16 cellular contexts compared by ENCODE assay signal in the genomic region with DNA sequence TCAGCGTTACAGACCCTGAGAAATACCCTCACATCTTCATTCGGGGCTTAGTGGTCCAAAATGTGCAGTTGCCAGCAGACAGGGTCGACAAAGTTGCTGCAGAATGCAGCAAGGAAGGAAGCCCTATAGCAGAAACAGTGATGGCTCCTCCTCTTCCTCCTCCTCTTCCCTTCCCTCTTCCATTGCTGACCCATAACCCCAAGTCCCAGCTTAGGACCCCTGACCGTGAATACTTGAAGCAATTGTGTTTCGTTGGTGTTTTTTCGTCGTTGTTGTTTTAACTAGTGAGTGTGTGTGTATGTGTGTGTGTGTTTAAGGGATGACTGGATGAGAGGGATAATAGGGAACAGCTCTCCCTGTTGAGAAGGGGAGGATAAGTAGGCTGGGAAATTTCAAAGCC.
DNase-seq lines count a peak whose midpoint lies in the region; FAIRE-seq and TF ChIP-seq lines count a peak whose summit lies in the region.
"Had no signal": no experiment of that assay in that cellular context is flagged by ENCODE, and none has a peak within 500 bp of the region (broad histone marks: within the 10 kb centered on the region; RNA-seq: fewer than 3 reads in every experiment).

No MANE protein-coding gene starts in this region.

- H2AFZ ChIP-seq in astrocyte (ENCODE audit: low read depth, low read length) (no peak overlapping the region), neural progenitor cell (replicated peaks) (no peak overlapping the region)

- peaks cover 12% of the 10 kb centered on the region for H3F3A ChIP-seq in neural progenitor cell (ENCODE audit: low read depth)

- 71 to 80% methylated on average over 6 to 7 of the region's 7 CpGs for WGBS in endodermal cell (ENCODE audit: insufficient coverage in 1 of 2, insufficient read length in 1 of 2), 2 experiments

- H3K36me3 Mint-ChIP-seq in astrocyte (ENCODE audit: low read depth, unreplicated experiment) = peaks cover 6% of the 10 kb centered on the region
- H3K36me3 Mint-ChIP-seq in endodermal cell (ENCODE audit: low read depth) = peaks cover 24% of the 10 kb centered on the region
- H3K36me3 Mint-ChIP-seq in neural progenitor cell = peaks cover 37% of the 10 kb centered on the region

- H3K27ac ChIP-seq in astrocyte (ENCODE audit: low read depth, low read length) = no peak overlapping the region
- no peak overlapping the region for H3K27ac ChIP-seq in endodermal cell (ENCODE audit: low read depth, low read length)
- H3K27ac ChIP-seq in neural progenitor cell = peak overlapping the region; percentile 67
- H3K27ac ChIP-seq: HL-60 had no signal

- no peak overlapping the region for H3K9ac ChIP-seq in astrocyte (ENCODE audit: low read length)
- no peak overlapping the region for H3K9ac ChIP-seq in endodermal cell (ENCODE audit: extremely low read depth, low read length, poor library complexity, severe bottlenecking)
- H3K9ac ChIP-seq in neural progenitor cell = no peak overlapping the region

- H3K4me3 ChIP-seq in astrocyte (ENCODE audit: insufficient read depth, low read depth, low read length) = no peak overlapping the region
- H3K4me3 ChIP-seq in endodermal cell (ENCODE audit: low read length) = no peak overlapping the region
- no peak overlapping the region for H3K4me3 ChIP-seq in neural progenitor cell
- H3K4me3 ChIP-seq: GM12878, HAP-1 had no signal

- H3K9me3 Mint-ChIP-seq in astrocyte (ENCODE audit: unreplicated experiment) (no peaks in the 10 kb centered on the region), endodermal cell (no peaks in the 10 kb centered on the region), neural progenitor cell (no peaks in the 10 kb centered on the region)
- H3K9me3 Mint-ChIP-seq: CD4-positive, alpha-beta T cell had no signal

- H3K27me3 Mint-ChIP-seq in astrocyte (ENCODE audit: low read depth, unreplicated experiment) (no peaks in the 10 kb centered on the region), endodermal cell (ENCODE audit: insufficient read depth) (no peaks in the 10 kb centered on the region), neural progenitor cell (ENCODE audit: insufficient read depth, low read depth) (no peaks in the 10 kb centered on the region)
- H3K27me3 Mint-ChIP-seq: B cell; CD4-positive, alpha-beta T cell had no signal

- no peak for TF ChIP-seq CTCF in astrocyte (IDR thresholded peaks at IDR 0.05; ENCODE audit: insufficient read depth, low read depth, low read length)
- no peak for TF ChIP-seq CTCF in endodermal cell (conservative IDR thresholded peaks at IDR 0.05)
- no peak for TF ChIP-seq CTCF in neural progenitor cell (IDR thresholded peaks at IDR 0.05)

- H3K4me3 Mint-ChIP-seq in astrocyte (ENCODE audit: unreplicated experiment) (no peak overlapping the region), endodermal cell (no peak overlapping the region), neural progenitor cell (no peak overlapping the region)
- H3K4me3 Mint-ChIP-seq: B cell; CD4-positive, alpha-beta T cell had no signal

- H4K20me1 ChIP-seq in astrocyte (ENCODE audit: insufficient read depth, low read length) (peaks cover 23% of the 10 kb centered on the region), neural progenitor cell (ENCODE audit: low read depth) (no peaks in the 10 kb centered on the region)

- H3K79me2 ChIP-seq in astrocyte (ENCODE audit: insufficient read depth, low read length) (peaks cover 33% of the 10 kb centered on the region), neural progenitor cell (ENCODE audit: low read depth) (peaks cover 5% of the 10 kb centered on the region)

- H3K4me1 ChIP-seq in astrocyte (ENCODE audit: insufficient read depth, low read length) (no peaks in the 10 kb centered on the region), endodermal cell (ENCODE audit: control insufficient read depth, insufficient read depth, low read length) (no peaks in the 10 kb centered on the region), neural progenitor cell (peaks cover 7% of the 10 kb centered on the region)
- H3K4me1 ChIP-seq: HAP-1 had no signal

- H3K4me1 Mint-ChIP-seq in astrocyte (ENCODE audit: low read depth, unreplicated experiment) = no peaks in the 10 kb centered on the region
- peaks cover 16% of the 10 kb centered on the region for H3K4me1 Mint-ChIP-seq in endodermal cell
- H3K4me1 Mint-ChIP-seq in neural progenitor cell = peaks cover 2% of the 10 kb centered on the region
- H3K4me1 Mint-ChIP-seq: B cell had no signal

- no peak for DNase-seq in GM19239 (ENCODE audit: insufficient read length, low spot score)
- DNase-seq in astrocyte (ENCODE audit: low read depth) = no peak
- DNase-seq in endodermal cell = peak; percentile 57
- peak; percentile 43 for DNase-seq in neural progenitor cell (ENCODE audit: low spot score)
- no peak for DNase-seq in T-helper 9 cell
- DNase-seq in ureter (ENCODE audit: low spot score) = no peak
- DNase-seq in NCI-H2227 (lab: John Stamatoyannopoulos, UW; ENCODE audit: unreplicated experiment) = no peak
- DNase-seq: C1 segment of cervical spinal cord; CD4-positive, alpha-beta T cell; DMS79; GOT3 had no signal

- H3K36me3 ChIP-seq in astrocyte (ENCODE audit: insufficient read depth, low read length) (peaks cover 6% of the 10 kb centered on the region), endodermal cell (ENCODE audit: control insufficient read depth, insufficient read depth, low read length) (peaks cover 20% of the 10 kb centered on the region), neural progenitor cell (peaks cover 5% of the 10 kb centered on the region)

- H3K9me3 ChIP-seq in astrocyte (ENCODE audit: insufficient read depth, low read depth, low read length) = no peaks in the 10 kb centered on the region
- H3K9me3 ChIP-seq in endodermal cell (ENCODE audit: control insufficient read depth, low read length) = no peaks in the 10 kb centered on the region
- H3K9me3 ChIP-seq in neural progenitor cell (ENCODE audit: low read depth) = no peaks in the 10 kb centered on the region
- H3K9me3 ChIP-seq: HAP-1 had no signal

- no peaks in the 10 kb centered on the region for H3K27me3 ChIP-seq in astrocyte (ENCODE audit: insufficient read depth, low read length)
- no peaks in the 10 kb centered on the region for H3K27me3 ChIP-seq in endodermal cell (ENCODE audit: control insufficient read depth, insufficient read depth, low read length, poor library complexity, severe bottlenecking)
- H3K27me3 ChIP-seq in neural progenitor cell = no peaks in the 10 kb centered on the region

- peak; percentile 39 for FAIRE-seq in GM19239 (lab: Jason Lieb, UNC)
- FAIRE-seq in astrocyte (lab: Jason Lieb, UNC) = peak; percentile 49
- FAIRE-seq: GM12878, GM18507 had no signal

- no peak overlapping the region for H3K27ac Mint-ChIP-seq in astrocyte (ENCODE audit: unreplicated experiment)
- peak overlapping the region; percentile 54 for H3K27ac Mint-ChIP-seq in endodermal cell
- peak overlapping the region; percentile 6 for H3K27ac Mint-ChIP-seq in neural progenitor cell
- H3K27ac Mint-ChIP-seq: B cell; CD4-positive, alpha-beta T cell had no signal

- H3K4me2 ChIP-seq in astrocyte (ENCODE audit: low read length) (no peak overlapping the region), neural progenitor cell (peak overlapping the region; percentile 52)

Comparison
In these comparisons a context has a peak if more than half of its experiments do, and no peak if none do; other contexts are left out.
1. DNase-seq: peak in endodermal cell (single experiment) and neural progenitor cell (single experiment); none in GM19239 (single experiment), astrocyte (single experiment), T-helper 9 cell (single experiment), ureter (single experiment) and NCI-H2227 (single experiment).